17 cellular contexts compared by ENCODE assay signal in genomic region chr5:143749581-143750204, GRCh38.
DNase-seq lines count a peak whose midpoint lies in the region; ATAC-seq and TF ChIP-seq lines count a peak whose summit lies in the region.
"Had no signal": no experiment of that assay in that cellular context is flagged by ENCODE, and none has a peak within 500 bp of the region (broad histone marks: within the 10 kb centered on the region; RNA-seq: fewer than 3 reads in every experiment).

No MANE protein-coding gene starts in this region.

- peak; percentile 23 for DNase-seq in BJ (ENCODE audit: low read depth)
- DNase-seq in M059J (ENCODE audit: low read depth), result peak; percentile 60
- peak; percentile 33 for DNase-seq in fibroblast of peridontal ligament (ENCODE audit: extremely low read depth)
- no peak for DNase-seq in right lobe of liver
- DNase-seq in RPMI8226, result no peak
- no peak for DNase-seq in activated T-cell treated with anti-CD3 and anti-CD28 coated beads, Interleukin-2, amount 50 U/mL, for 72 hours
- DNase-seq: MG63, NCI-H1092 treated with DMSO at 0.1 percent for 48 hours, NCI-H1694, NCI-H2107, NCI-H226, NCI-H526 had no signal

- H3K27ac Mint-ChIP-seq in activated T-cell treated with anti-CD3 and anti-CD28 coated beads, Interleukin-2, amount 50 U/mL, for 72 hours, result no peak overlapping the region

- peak overlapping the region in 1 of 3 donors; percentile 30 for H3K27ac ChIP-seq in right lobe of liver
- H3K27ac ChIP-seq: C4-2B, KMS-11 had no signal

- POLR2A ChIA-PET in BJ (lab: Charles Lee), result interaction anchor here (0.5 kb wide), 1 partner anchor 139 kb away, joined by 7 read pairs; no protein-coding TSS in a partner anchor

- intact Hi-C loops in right lobe of liver (cut with DNase I), result no loop called here

- peaks cover 0 to 4% (median 0%) of the 10 kb centered on the region in 4 donors for H3K4me1 ChIP-seq in right lobe of liver
- H3K4me1 ChIP-seq: HAP-1 had no signal

- TF ChIP-seq CTCF in BJ (IDR thresholded peaks at IDR 0.05; ENCODE audit: insufficient read depth, low read depth, low read length) (no peak), right lobe of liver (IDR thresholded peaks at IDR 0.05) (no peak)

- no peaks in the 10 kb centered on the region for H3K36me3 ChIP-seq in BJ (ENCODE audit: control insufficient read depth, insufficient read depth, low read length)
- H3K36me3 ChIP-seq in right lobe of liver, result no peaks in the 10 kb centered on the region
- H3K36me3 ChIP-seq: HAP-1, MG63 had no signal

- no peaks in the 10 kb centered on the region for H3K36me3 Mint-ChIP-seq in activated T-cell treated with anti-CD3 and anti-CD28 coated beads, Interleukin-2, amount 50 U/mL, for 72 hours (ENCODE audit: insufficient read depth in 2 of 2)

- peaks cover 0 to 1% of the 10 kb centered on the region in 2 donors for H3K9me3 Mint-ChIP-seq in activated T-cell treated with anti-CD3 and anti-CD28 coated beads, Interleukin-2, amount 50 U/mL, for 72 hours

- ATAC-seq in right lobe of liver (peak; percentile 64 to 96 (median 82)), GM18498 (IDR thresholded peaks at IDR 0.05; ENCODE audit: unreplicated experiment) (no peak), HG03175 (IDR thresholded peaks at IDR 0.05; ENCODE audit: unreplicated experiment) (no peak)
- no peak for ATAC-seq in activated T-cell treated with anti-CD3 and anti-CD28 coated beads, Interleukin-2, amount 50 U/mL, for 72 hours (replicated peaks in 1 of 2)

- CTCF ChIA-PET in BJ (lab: Yijun Ruan, JAX), result interaction anchor here (0.9 to 1.2 kb wide), 2 partner anchors 21 to 75 kb away, joined by 3 read pairs; no protein-coding TSS in a partner anchor

- H3K4me3 ChIP-seq in BJ (ENCODE audit: low read depth, low read length) (no peak overlapping the region), right lobe of liver (no peak overlapping the region)
- H3K4me3 ChIP-seq: HAP-1, MG63 had no signal

- TF ChIP-seq POLR2A in right lobe of liver (IDR thresholded peaks at IDR 0.05), result no peak

- no peaks in the 10 kb centered on the region for H3K4me1 Mint-ChIP-seq in activated T-cell treated with anti-CD3 and anti-CD28 coated beads, Interleukin-2, amount 50 U/mL, for 72 hours (ENCODE audit: low read depth)

- H3K9me3 ChIP-seq in right lobe of liver, result no peaks in the 10 kb centered on the region
- H3K9me3 ChIP-seq: HAP-1 had no signal

- no peak overlapping the region for H3K4me3 Mint-ChIP-seq in activated T-cell treated with anti-CD3 and anti-CD28 coated beads, Interleukin-2, amount 50 U/mL, for 72 hours

- H3K27me3 Mint-ChIP-seq in activated T-cell treated with anti-CD3 and anti-CD28 coated beads, Interleukin-2, amount 50 U/mL, for 72 hours (ENCODE audit: low read depth), result no peaks in the 10 kb centered on the region

- no peaks in the 10 kb centered on the region for H3K27me3 ChIP-seq in BJ (ENCODE audit: control insufficient read depth, insufficient read depth, low read length)
- H3K27me3 ChIP-seq in right lobe of liver, result peaks cover 0 to 3% of the 10 kb centered on the region in 2 donors
- H3K27me3 ChIP-seq: MG63 had no signal

Comparison
In these comparisons a context has a peak if more than half of its experiments do, and no peak if none do; other contexts are left out.
1. DNase-seq: peak in BJ (single experiment), M059J (single experiment) and fibroblast of peridontal ligament (single experiment); none in right lobe of liver (0 of 3), RPMI8226 (single experiment) and activated T-cell treated with anti-CD3 and anti-CD28 coated beads, Interleukin-2, amount 50 U/mL, for 72 hours (0 of 2).
2. ATAC-seq: peak in right lobe of liver (4 of 4); none in GM18498 (single experiment), HG03175 (single experiment) and activated T-cell treated with anti-CD3 and anti-CD28 coated beads, Interleukin-2, amount 50 U/mL, for 72 hours (0 of 2).